In the genomic region with DNA sequence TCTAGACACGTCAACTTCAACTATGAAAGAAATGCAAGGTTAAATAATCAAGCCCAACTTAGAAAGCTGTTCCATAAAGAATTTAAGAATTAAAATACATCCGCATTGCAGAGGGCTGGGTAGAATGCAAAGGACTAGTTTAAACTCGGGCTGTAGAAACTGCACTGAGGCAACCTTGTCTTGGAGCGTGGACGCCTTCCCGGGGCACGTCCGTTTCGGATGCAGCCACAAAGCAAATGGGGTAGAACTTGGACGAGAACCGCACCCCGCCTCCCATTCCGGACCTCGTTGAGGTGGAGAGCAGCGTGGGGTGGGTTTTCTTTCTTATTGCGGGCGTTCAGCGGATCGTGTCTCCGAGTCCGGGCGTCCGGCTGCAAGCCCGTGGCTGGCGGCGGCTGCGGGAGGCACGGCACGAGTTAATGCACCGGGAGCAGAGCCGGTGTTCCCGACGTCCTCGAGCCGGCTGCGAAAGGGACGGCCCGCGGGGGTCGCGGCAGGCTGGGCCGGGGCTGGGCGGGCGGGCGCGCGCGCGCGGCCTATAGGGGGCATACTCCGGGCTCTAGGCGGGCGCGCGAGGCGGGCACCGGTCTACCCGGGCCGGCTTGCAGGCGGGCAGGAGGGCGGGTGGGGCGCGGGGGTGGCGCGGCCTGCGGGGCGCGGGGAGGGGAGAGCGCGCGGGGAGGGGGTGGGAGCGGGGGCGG, we compare ENCODE assay signal across 8 cellular contexts. TPM values are rescaled to one million over a fixed set of nuclear protein-coding genes. Genes with fewer than 3 reads are reported as not detected.
A peak's percentile ranks its signal among the peaks of the same experiment; 100 is the strongest.
DNase-seq lines count a peak whose midpoint lies in the region; ATAC-seq and TF ChIP-seq lines count a peak whose summit lies in the region.

No MANE protein-coding gene starts in this region.

- peaks cover 36 to 63% (median 50%) of the 10 kb centered on the region in 3 donors for H3K4me1 Mint-ChIP-seq in naive B cell

- DNase-seq in GM10248 (ENCODE audit: extremely low spot score) = peak; percentile 42
- DNase-seq in NCI-H526 (lab: John Stamatoyannopoulos, UW) = peak; percentile 24 to 86
- DNase-seq in activated T-cell treated with anti-CD3 and anti-CD28 coated beads, Interleukin-2, amount 50 U/mL, for 48 hours = peak; percentile 72 to 75
- DNase-seq in naive B cell = no peak
- DNase-seq in stimulated activated CD8-positive, alpha-beta memory T cell treated with anti-CD3 and anti-CD28 coated beads, Interleukin-7, amount 100 ng/mL, for 48 hours (ENCODE audit: extremely low read depth in 1 of 2, low read depth in 1 of 2) = peak; percentile 33 to 34
- no peak for DNase-seq in NCI-H2107 (lab: John Stamatoyannopoulos, UW)

- peaks cover 0 to 3% (median 0%) of the 10 kb centered on the region in 7 donors for H3K9me3 Mint-ChIP-seq in naive B cell

- POLR2A ChIA-PET in GM10248 (lab: Yijun Ruan, JAX) = interaction anchor here (0.5 kb wide), 1 partner anchor 80 kb away, joined by 3 read pairs; no protein-coding TSS in a partner anchor

- no peaks in the 10 kb centered on the region for H3K27me3 Mint-ChIP-seq in naive B cell

- CTCF ChIA-PET in GM10248 (lab: Yijun Ruan, JAX) = interaction anchor here (0.9 to 1.1 kb wide), 2 partner anchors 40 to 140 kb away, joined by 3 to 4 read pairs; no protein-coding TSS in a partner anchor

- peak overlapping the region; percentile 88 to 99 (median 98) for H3K27ac Mint-ChIP-seq in naive B cell

- ATAC-seq in HG02642 (IDR thresholded peaks at IDR 0.05; ENCODE audit: poor library complexity, unreplicated experiment) = peak; percentile 13
- ATAC-seq in esophagus mucosa = peak; percentile 3
- ATAC-seq in naive B cell (ENCODE audit: low read depth in 2 of 2) = peak; percentile 17 to 19

- peak; percentile 12 for TF ChIP-seq CTCF in GM10248 (IDR thresholded peaks at IDR 0.05; ENCODE audit: control extremely low read depth, extremely low read depth, low read depth, missing control alignments)

- H3K4me3 Mint-ChIP-seq in naive B cell = peak overlapping the region; percentile 99 to 100 (median 100)

- H3K36me3 Mint-ChIP-seq in naive B cell = peaks cover 3 to 6% of the 10 kb centered on the region in 2 donors

RNA-seq across cellular contexts. Expression of a gene that starts 2.0 kb away (rescaled TPM):
- total RNA-seq in esophagus mucosa = 22.1 TPM
- 10 to 100 TPM in 5 of 6 donors, 1 to 10 TPM in 1; 2.7 to 21.9 (median 16.6) TPM for polyA plus RNA-seq in naive B cell (ENCODE audit: low read depth in 6 of 6)

Comparison
In these comparisons a context has a peak if more than half of its experiments do, and no peak if none do; other contexts are left out.
1. DNase-seq: peak in GM10248 (single experiment), NCI-H526 (2 of 2), activated T-cell treated with anti-CD3 and anti-CD28 coated beads, Interleukin-2, amount 50 U/mL, for 48 hours (2 of 2) and stimulated activated CD8-positive, alpha-beta memory T cell treated with anti-CD3 and anti-CD28 coated beads, Interleukin-7, amount 100 ng/mL, for 48 hours (2 of 2); none in naive B cell (single experiment) and NCI-H2107 (single experiment).
2. Peak in every context shown above with its lines, with median percentiles within 50 percentile points of each other: ATAC-seq.